Comparison of ENCODE assay signal across 36 cellular contexts in genomic region chr2:188346059-188346458, GRCh38. TPM values are rescaled to one million over a fixed set of nuclear protein-coding genes. Genes with fewer than 3 reads are reported as not detected.
"Had no signal": no experiment of that assay in that cellular context is flagged by ENCODE, and none has a peak within 500 bp of the region (broad histone marks: within the 10 kb centered on the region; RNA-seq: fewer than 3 reads in every experiment).

No MANE protein-coding gene starts in this region.

- H3K4me3 Mint-ChIP-seq: activated CD8-positive, alpha-beta T cell treated with anti-CD3 and anti-CD28 coated beads for 36 hours; activated naive CD8-positive, alpha-beta T cell treated with anti-CD3 and anti-CD28 coated beads, Interleukin-2, amount 50 U/mL, for 24 hours; activated T-cell treated with anti-CD3 and anti-CD28 coated beads, Interleukin-2, amount 50 U/mL, for 4 hours; activated T-helper 17 cell treated with anti-CD3 and anti-CD28 coated beads, Interleukin-2, amount 50 U/mL, for 72 hours; brain; endodermal cell; immature natural killer cell; mesothelial cell of epicardium; naive B cell; nephron progenitor cell; stimulated activated memory B cell treated with anti-CD40 and anti-IgM and Interleukin-4, amounts not matched to agents 10 μg/mL and 1 μg/mL and 100 μg/mL, for 72 hours; stimulated activated naive CD8-positive, alpha-beta T cell treated with anti-CD3 and anti-CD28 coated beads, Interleukin-15, amount 100 ng/mL, for 72 hours; T-helper 1 cell treated with Interleukin-12 subunit alpha and Interleukin-12 subunit beta and Interleukin-4 antibody, amounts not matched to agents 30 μg/mL and 1 μg/mL, for 36 hours; WTC11 had no signal

- H3K36me3 Mint-ChIP-seq: immature natural killer cell; mesothelial cell of epicardium; naive B cell; stimulated activated memory B cell treated with anti-CD40 and anti-IgM and Interleukin-4, amounts not matched to agents 10 μg/mL and 1 μg/mL and 100 μg/mL, for 72 hours had no signal

- H3K27me3 Mint-ChIP-seq: activated naive CD8-positive, alpha-beta T cell treated with anti-CD3 and anti-CD28 coated beads, Interleukin-2, amount 50 U/mL, for 24 hours; activated T-helper 17 cell treated with anti-CD3 and anti-CD28 coated beads, Interleukin-2, amount 50 U/mL, for 72 hours; brain; naive B cell; stimulated activated memory B cell treated with anti-CD40 and anti-IgM and Interleukin-4, amounts not matched to agents 10 μg/mL and 1 μg/mL and 100 μg/mL, for 72 hours; stimulated activated naive CD8-positive, alpha-beta T cell treated with anti-CD3 and anti-CD28 coated beads, Interleukin-15, amount 100 ng/mL, for 72 hours had no signal

- H3K9me3 ChIP-seq: esophagus muscularis mucosa, heart left ventricle, neutrophil, tibial artery, upper lobe of right lung had no signal

- ATAC-seq: activated CD8-positive, alpha-beta T cell treated with anti-CD3 and anti-CD28 coated beads for 36 hours; activated naive CD8-positive, alpha-beta T cell treated with anti-CD3 and anti-CD28 coated beads, Interleukin-2, amount 50 U/mL, for 24 hours; activated T-cell treated with anti-CD3 and anti-CD28 coated beads, Interleukin-2, amount 50 U/mL, for 4 hours; activated T-helper 17 cell treated with anti-CD3 and anti-CD28 coated beads, Interleukin-2, amount 50 U/mL, for 72 hours; foreskin keratinocyte; heart left ventricle; left colon; sciatic nerve; stimulated activated memory B cell treated with anti-CD40 and anti-IgM and Interleukin-4, amounts not matched to agents 10 μg/mL and 1 μg/mL and 100 μg/mL, for 72 hours; stimulated activated naive CD8-positive, alpha-beta T cell treated with anti-CD3 and anti-CD28 coated beads, Interleukin-15, amount 100 ng/mL, for 72 hours; upper lobe of right lung; WTC11 had no signal

- H3K27ac Mint-ChIP-seq: activated CD8-positive, alpha-beta T cell treated with anti-CD3 and anti-CD28 coated beads for 36 hours; activated naive CD8-positive, alpha-beta T cell treated with anti-CD3 and anti-CD28 coated beads, Interleukin-2, amount 50 U/mL, for 24 hours; activated T-helper 17 cell treated with anti-CD3 and anti-CD28 coated beads, Interleukin-2, amount 50 U/mL, for 72 hours; endodermal cell; immature natural killer cell; mesothelial cell of epicardium; naive B cell; nephron progenitor cell; stimulated activated memory B cell treated with anti-CD40 and anti-IgM and Interleukin-4, amounts not matched to agents 10 μg/mL and 1 μg/mL and 100 μg/mL, for 72 hours; T-helper 1 cell treated with Interleukin-12 subunit alpha and Interleukin-12 subunit beta and Interleukin-4 antibody, amounts not matched to agents 30 μg/mL and 1 μg/mL, for 36 hours had no signal

- H3K27me3 ChIP-seq: cardiac muscle cell, esophagus muscularis mucosa, foreskin keratinocyte, heart left ventricle, neutrophil, tibial artery, upper lobe of right lung had no signal

- H3K4me3 ChIP-seq: cardiac muscle cell, esophagus muscularis mucosa, heart left ventricle, skin epidermis, tibial artery, upper lobe of right lung had no signal

- H3K36me3 ChIP-seq: cardiac muscle cell, esophagus muscularis mucosa, heart left ventricle, neutrophil, tibial artery, upper lobe of right lung had no signal

- H3K4me1 Mint-ChIP-seq: activated naive CD8-positive, alpha-beta T cell treated with anti-CD3 and anti-CD28 coated beads, Interleukin-2, amount 50 U/mL, for 24 hours; activated T-helper 17 cell treated with anti-CD3 and anti-CD28 coated beads, Interleukin-2, amount 50 U/mL, for 72 hours; immature natural killer cell; naive B cell; stimulated activated memory B cell treated with anti-CD40 and anti-IgM and Interleukin-4, amounts not matched to agents 10 μg/mL and 1 μg/mL and 100 μg/mL, for 72 hours; stimulated activated naive CD8-positive, alpha-beta T cell treated with anti-CD3 and anti-CD28 coated beads, Interleukin-15, amount 100 ng/mL, for 72 hours had no signal

- DNase-seq: activated CD4-positive, alpha-beta T cell treated with anti-CD3 and anti-CD28 coated beads for 1 hour; activated CD4-positive, alpha-beta T cell treated with anti-CD3 and anti-CD28 coated beads, Interleukin-2, amount 50 U/mL, for 1 hour; activated CD8-positive, alpha-beta T cell treated with anti-CD3 and anti-CD28 coated beads for 36 hours; activated gamma-delta T cell treated with Interleukin-2 at 50 U/mL for 16 hours; activated naive CD4-positive, alpha-beta T cell treated with anti-CD3 and anti-CD28 coated beads, Interleukin-2, amount 50 U/mL, for 16 hours; activated naive CD8-positive, alpha-beta T cell treated with anti-CD3 and anti-CD28 coated beads, Interleukin-2, amount 50 U/mL, for 24 hours; activated T-cell treated with anti-CD3 and anti-CD28 coated beads, Interleukin-2, amount 50 U/mL, for 4 hours; cerebellar nuclear complex; cortex of kidney; endodermal cell; foreskin keratinocyte; hypothalamus; immature natural killer cell; kidney; left colon; mammary epithelial cell; naive B cell; nephron progenitor cell; stimulated activated CD4-positive, alpha-beta T cell treated with anti-CD3 and anti-CD28 coated beads, Interleukin-4, amount 100 ng/mL, for 4 hours; stimulated activated CD8-positive, alpha-beta memory T cell treated with anti-CD3 and anti-CD28 coated beads, Interleukin-4, amount 100 ng/mL, for 48 hours; stimulated activated naive CD8-positive, alpha-beta T cell treated with anti-CD3 and anti-CD28 coated beads, Interleukin-15, amount 100 ng/mL, for 72 hours; T1000; tibial artery; upper lobe of right lung had no signal

- H3K4me1 ChIP-seq: foreskin keratinocyte, upper lobe of right lung had no signal

- H3K27ac ChIP-seq: cardiac muscle cell, esophagus muscularis mucosa, foreskin keratinocyte, heart left ventricle, neutrophil, skin epidermis, tibial artery, upper lobe of right lung had no signal

- FAIRE-seq: kidney had no signal

- H3K9me3 Mint-ChIP-seq: activated CD8-positive, alpha-beta T cell treated with anti-CD3 and anti-CD28 coated beads for 36 hours; activated naive CD8-positive, alpha-beta T cell treated with anti-CD3 and anti-CD28 coated beads, Interleukin-2, amount 50 U/mL, for 24 hours; activated T-cell treated with anti-CD3 and anti-CD28 coated beads, Interleukin-2, amount 50 U/mL, for 4 hours; activated T-helper 17 cell treated with anti-CD3 and anti-CD28 coated beads, Interleukin-2, amount 50 U/mL, for 72 hours; endodermal cell; mesothelial cell of epicardium; stimulated activated memory B cell treated with anti-CD40 and anti-IgM and Interleukin-4, amounts not matched to agents 10 μg/mL and 1 μg/mL and 100 μg/mL, for 72 hours; stimulated activated naive CD8-positive, alpha-beta T cell treated with anti-CD3 and anti-CD28 coated beads, Interleukin-15, amount 100 ng/mL, for 72 hours; T-helper 1 cell treated with Interleukin-12 subunit alpha and Interleukin-12 subunit beta and Interleukin-4 antibody, amounts not matched to agents 30 μg/mL and 1 μg/mL, for 36 hours; WTC11 had no signal

RNA-seq across cellular contexts. Expression of gene GULP1, which starts 54.4 kb away (rescaled TPM):
- total RNA-seq: activated CD8-positive, alpha-beta T cell treated with anti-CD3 and anti-CD28 coated beads for 36 hours; activated T-helper 17 cell treated with anti-CD3 and anti-CD28 coated beads, Interleukin-2, amount 50 U/mL, for 72 hours had no signal
- polyA plus RNA-seq: immature natural killer cell had no signal
